17 cellular contexts compared by ENCODE assay signal in genomic region chr9:115525438-115526058, GRCh38.
DNase-seq lines count a peak whose midpoint lies in the region; ATAC-seq, FAIRE-seq and TF ChIP-seq lines count a peak whose summit lies in the region.
"Had no signal": no experiment of that assay in that cellular context is flagged by ENCODE, and none has a peak within 500 bp of the region (broad histone marks: within the 10 kb centered on the region; RNA-seq: fewer than 3 reads in every experiment).

No MANE protein-coding gene starts in this region.

- no peaks in the 10 kb centered on the region for H3K4me1 Mint-ChIP-seq in activated naive CD4-positive, alpha-beta T cell treated with anti-CD3 and anti-CD28 coated beads, Interleukin-2, amount 50 U/mL, for 24 hours
- peaks cover 27% of the 10 kb centered on the region for H3K4me1 Mint-ChIP-seq in astrocyte (ENCODE audit: low read depth, unreplicated experiment)
- H3K4me1 Mint-ChIP-seq: CD4-positive, alpha-beta memory T cell had no signal

- H3K4me2 ChIP-seq in astrocyte (ENCODE audit: low read length): no peak overlapping the region
- H3K4me2 ChIP-seq: BLaER1 had no signal

- no peak overlapping the region for H3K4me3 Mint-ChIP-seq in activated naive CD4-positive, alpha-beta T cell treated with anti-CD3 and anti-CD28 coated beads, Interleukin-2, amount 50 U/mL, for 24 hours
- no peak overlapping the region for H3K4me3 Mint-ChIP-seq in astrocyte (ENCODE audit: unreplicated experiment)
- H3K4me3 Mint-ChIP-seq: CD4-positive, alpha-beta memory T cell had no signal

- no peak overlapping the region for H3K27ac ChIP-seq in astrocyte (ENCODE audit: low read depth, low read length)
- H3K27ac ChIP-seq in rectal smooth muscle tissue (ENCODE audit: low read depth, low read length): peak overlapping the region; percentile 72
- H3K27ac ChIP-seq: BLaER1 had no signal

- no peaks in the 10 kb centered on the region for H3K9me3 ChIP-seq in astrocyte (ENCODE audit: insufficient read depth, low read depth, low read length)
- H3K9me3 ChIP-seq: BLaER1 had no signal

- H3K9ac ChIP-seq in astrocyte (ENCODE audit: low read length): no peak overlapping the region
- no peak overlapping the region for H3K9ac ChIP-seq in rectal smooth muscle tissue (ENCODE audit: low read length)
- H3K9ac ChIP-seq: BLaER1 had no signal

- H3K36me3 Mint-ChIP-seq in activated naive CD4-positive, alpha-beta T cell treated with anti-CD3 and anti-CD28 coated beads, Interleukin-2, amount 50 U/mL, for 24 hours: no peaks in the 10 kb centered on the region
- no peaks in the 10 kb centered on the region for H3K36me3 Mint-ChIP-seq in astrocyte (ENCODE audit: low read depth, unreplicated experiment)
- H3K36me3 Mint-ChIP-seq: CD4-positive, alpha-beta memory T cell had no signal

- H3K4me3 ChIP-seq in astrocyte (ENCODE audit: insufficient read depth, low read depth, low read length) (no peak overlapping the region), rectal smooth muscle tissue (ENCODE audit: low read length) (no peak overlapping the region)
- H3K4me3 ChIP-seq: BLaER1 had no signal

- no peaks in the 10 kb centered on the region for H3K9me3 Mint-ChIP-seq in activated naive CD4-positive, alpha-beta T cell treated with anti-CD3 and anti-CD28 coated beads, Interleukin-2, amount 50 U/mL, for 24 hours
- peaks cover 4% of the 10 kb centered on the region for H3K9me3 Mint-ChIP-seq in astrocyte (ENCODE audit: unreplicated experiment)

- no peaks in the 10 kb centered on the region for H4K20me1 ChIP-seq in astrocyte (ENCODE audit: insufficient read depth, low read length)
- H4K20me1 ChIP-seq: BLaER1 had no signal

- peaks cover 5% of the 10 kb centered on the region for H3K4me1 ChIP-seq in astrocyte (ENCODE audit: insufficient read depth, low read length)
- peaks cover 22% of the 10 kb centered on the region for H3K4me1 ChIP-seq in rectal smooth muscle tissue (ENCODE audit: control insufficient read depth, insufficient read depth, low read length)
- H3K4me1 ChIP-seq: BLaER1 had no signal

- no peak overlapping the region for H2AFZ ChIP-seq in astrocyte (ENCODE audit: low read depth, low read length)

- TF ChIP-seq CTCF in astrocyte (IDR thresholded peaks at IDR 0.05; ENCODE audit: insufficient read depth, low read depth, low read length): no peak

- FAIRE-seq in astrocyte (lab: Jason Lieb, UNC): no peak
- no peak for FAIRE-seq in GM12892 (lab: Jason Lieb, UNC)
- FAIRE-seq: HTR-8/SVneo had no signal

- no peak for TF ChIP-seq POLR2A in GM12892 (IDR thresholded peaks at IDR 0.05; ENCODE audit: low read depth, low read length)

- ATAC-seq in GM21360 (IDR thresholded peaks at IDR 0.05; ENCODE audit: unreplicated experiment) (no peak), HG02763 (IDR thresholded peaks at IDR 0.05; ENCODE audit: unreplicated experiment) (no peak)
- ATAC-seq: HCT116 had no signal

- no peaks in the 10 kb centered on the region for H3K36me3 ChIP-seq in astrocyte (ENCODE audit: insufficient read depth, low read length)
- no peaks in the 10 kb centered on the region for H3K36me3 ChIP-seq in rectal smooth muscle tissue (ENCODE audit: control insufficient read depth, insufficient read depth, low read length)
- H3K36me3 ChIP-seq: BLaER1 had no signal

- H3K27me3 ChIP-seq in astrocyte (ENCODE audit: insufficient read depth, low read length): no peaks in the 10 kb centered on the region
- H3K27me3 ChIP-seq in rectal smooth muscle tissue (ENCODE audit: control insufficient read depth, insufficient read depth, low read length): no peaks in the 10 kb centered on the region
- H3K27me3 ChIP-seq: BLaER1 had no signal

- peaks cover 9% of the 10 kb centered on the region for H3K27me3 Mint-ChIP-seq in activated naive CD4-positive, alpha-beta T cell treated with anti-CD3 and anti-CD28 coated beads, Interleukin-2, amount 50 U/mL, for 24 hours
- H3K27me3 Mint-ChIP-seq in astrocyte (ENCODE audit: low read depth, unreplicated experiment): no peaks in the 10 kb centered on the region

- no peak for DNase-seq in activated naive CD4-positive, alpha-beta T cell treated with Interleukin-2 at 50 U/mL for 16 hours
- no peak for DNase-seq in astrocyte (ENCODE audit: low read depth)
- no peak for DNase-seq in GM12892 (ENCODE audit: insufficient read length)
- DNase-seq: CD4-positive, alpha-beta memory T cell; GDM1; GOT3; NCI-H1092 treated with DMSO at 0.1 percent for 48 hours; NCI-H2081 treated with DMSO at 0.1 percent for 48 hours; NCI-H446 treated with DMSO at 0.1 percent for 48 hours; SHP77 treated with DMSO at 0.1 percent for 48 hours had no signal

- H3K27ac Mint-ChIP-seq in activated naive CD4-positive, alpha-beta T cell treated with anti-CD3 and anti-CD28 coated beads, Interleukin-2, amount 50 U/mL, for 24 hours: peak overlapping the region; percentile 3
- peak overlapping the region; percentile 56 for H3K27ac Mint-ChIP-seq in astrocyte (ENCODE audit: unreplicated experiment)
- H3K27ac Mint-ChIP-seq: CD4-positive, alpha-beta memory T cell had no signal

- no peaks in the 10 kb centered on the region for H3K79me2 ChIP-seq in astrocyte (ENCODE audit: insufficient read depth, low read length)
